13 cellular contexts compared by ENCODE assay signal in genomic region chr16:68823401-68823800, GRCh38. TPM values are rescaled to one million over a fixed set of nuclear protein-coding genes. Genes with fewer than 3 reads are reported as not detected.
DNase-seq lines count a peak whose midpoint lies in the region; ATAC-seq, FAIRE-seq and TF ChIP-seq lines count a peak whose summit lies in the region.
"Had no signal": no experiment of that assay in that cellular context is flagged by ENCODE, and none has a peak within 500 bp of the region (broad histone marks: within the 10 kb centered on the region; RNA-seq: fewer than 3 reads in every experiment).

No MANE protein-coding gene starts in this region.

- in situ Hi-C loops in IMR-90 (cut with MboI; ENCODE audit: low sequenced_read_pairs): no loop called here

- peaks cover 2% of the 10 kb centered on the region for H3K27me3 ChIP-seq in IMR-90 (ENCODE audit: control insufficient read depth, insufficient read depth, low read length)
- no peaks in the 10 kb centered on the region for H3K27me3 ChIP-seq in H1 (replicated peaks in 1 of 4; ENCODE audit: control insufficient read depth in 3 of 4, extremely low read depth in 1 of 4, insufficient read depth in 3 of 4, low read length in 3 of 4)
- no peaks in the 10 kb centered on the region for H3K27me3 ChIP-seq in mesenchymal stem cell (ENCODE audit: control insufficient read depth in 1 of 2, insufficient read depth in 1 of 2, low read length in 2 of 2)
- H3K27me3 ChIP-seq: upper lobe of right lung had no signal

- WGBS in IMR-90 (ENCODE audit: extremely low coverage in 2 of 2, insufficient read length in 1 of 2), 2 experiments: no CpG with 5 or more reads among the region's 4 CpGs
- WGBS in H1 (ENCODE audit: extremely low coverage in 1 of 2, insufficient coverage in 1 of 2, insufficient read length in 1 of 2, insufficient replicate concordance in 2 of 2, low coverage in 1 of 2, low lambda C conversion rate in 2 of 2, missing lambda C conversion rate in 1 of 2), 2 experiments: 79% methylated on average over 4 of the region's 4 CpGs; no CpG with 5 or more reads in 1 of the 2 experiments
- 10% methylated on average over 4 of the region's 4 CpGs for WGBS in mesenchymal stem cell

- H2BK12ac ChIP-seq in H1 (ENCODE audit: low read depth, low read length) (no peak overlapping the region), mesenchymal stem cell (ENCODE audit: low read length in 2 of 2) (no peak overlapping the region)

- H3K23me2 ChIP-seq in H1 (ENCODE audit: low read depth, low read length): no peaks in the 10 kb centered on the region

- H3K18ac ChIP-seq in IMR-90 (ENCODE audit: low read depth, low read length): peak overlapping the region; percentile 96
- no peak overlapping the region for H3K18ac ChIP-seq in H1 (ENCODE audit: extremely low read depth, low read length)
- H3K18ac ChIP-seq in mesenchymal stem cell (ENCODE audit: low read depth in 1 of 2, low read length in 2 of 2): no peak overlapping the region

- BruUV-seq in IMR-90 (replicated peaks; lab: Mats Ljungman, UMichigan): no TSS peak

- H3K4me1 Mint-ChIP-seq in activated CD4-positive, alpha-beta T cell treated with anti-CD3 and anti-CD28 coated beads for 36 hours: no peaks in the 10 kb centered on the region
- H3K4me1 Mint-ChIP-seq: CD4-positive, alpha-beta memory T cell had no signal

- CTCF ChIA-PET in IMR-90 (lab: Yijun Ruan, JAX) (interaction anchor here (0.6 to 1.8 kb wide), 6 partner anchors 11 to 233 kb away, joined by 3 to 9 read pairs (median 3); no protein-coding TSS in a partner anchor), H1 (lab: Charles Lee; ENCODE audit: partially characterized antibody) (interaction anchor here (0.7 to 2.1 kb wide), 8 partner anchors 9 to 233 kb away, joined by 3 to 11 read pairs (median 4); no protein-coding TSS in a partner anchor)
- CTCF ChIA-PET in activated CD4-positive, alpha-beta T cell treated with anti-CD3 and anti-CD28 coated beads for 36 hours (lab: Charles Lee): interaction anchor here (1.1 to 1.2 kb wide), 2 partner anchors 23 to 109 kb away, joined by 3 read pairs; no protein-coding TSS in a partner anchor

- H3K36me3 Mint-ChIP-seq in activated CD4-positive, alpha-beta T cell treated with anti-CD3 and anti-CD28 coated beads for 36 hours (ENCODE audit: low read depth): no peaks in the 10 kb centered on the region
- H3K36me3 Mint-ChIP-seq: CD4-positive, alpha-beta memory T cell had no signal

- intact Hi-C loops in IMR-90 (cut with micrococcal nuclease): no loop called here
- intact Hi-C loops in activated CD4-positive, alpha-beta T cell treated with anti-CD3 and anti-CD28 coated beads for 36 hours (cut with DNase I, micrococcal nuclease): no loop called here

- no peak overlapping the region for H3K9ac ChIP-seq in IMR-90 (ENCODE audit: low read depth, low read length)
- H3K9ac ChIP-seq in H1 (replicated peaks in 1 of 4; ENCODE audit: extremely low read depth in 1 of 4, low read depth in 3 of 4, low read length in 3 of 4): no peak overlapping the region
- H3K9ac ChIP-seq in mesenchymal stem cell (ENCODE audit: low read length): peak overlapping the region; percentile 54

- dilution Hi-C loops in IMR-90 (cut with HindIII; ENCODE audit: low sequenced_read_pairs, unreplicated experiment): no loop called here

- H3K23ac ChIP-seq in IMR-90 (ENCODE audit: low read depth, low read length) (peak overlapping the region; percentile 76; the same call in 1 of the 2 replicates), H1 (ENCODE audit: insufficient read length) (no peak overlapping the region), mesenchymal stem cell (ENCODE audit: low read length in 2 of 2) (no peak overlapping the region)

- H3K4me2 ChIP-seq in IMR-90 (ENCODE audit: low read depth, low read length): peak overlapping the region; percentile 66; the same call in 1 of the 2 replicates
- no peak overlapping the region for H3K4me2 ChIP-seq in H1 (ENCODE audit: insufficient read depth in 1 of 2, low read depth in 2 of 2, low read length in 2 of 2)
- H3K4me2 ChIP-seq in mesenchymal stem cell (ENCODE audit: low read length, poor library complexity, severe bottlenecking): no peak overlapping the region

- H4K5ac ChIP-seq in IMR-90 (ENCODE audit: low read depth, low read length) (peak overlapping the region; percentile 93), H1 (ENCODE audit: insufficient read length, low read depth, low read length) (no peak overlapping the region)

- H2BK5ac ChIP-seq in IMR-90 (ENCODE audit: low read depth, low read length, poor library complexity, severe bottlenecking) (peak overlapping the region; percentile 89), H1 (ENCODE audit: low read depth, low read length) (no peak overlapping the region), mesenchymal stem cell (ENCODE audit: low read depth, low read length, poor library complexity, severe bottlenecking) (peak overlapping the region; percentile 97)

- no peak overlapping the region for H3K4me3 ChIP-seq in AG09309 (ENCODE audit: control insufficient read depth, low read depth, low read length)
- H3K4me3 ChIP-seq in IMR-90 (ENCODE audit: insufficient read depth, low read depth, low read length): no peak overlapping the region
- no peak overlapping the region for H3K4me3 ChIP-seq in H1 (ENCODE audit: extremely low read depth in 1 of 4, insufficient read depth in 2 of 4, low read depth in 3 of 4, low read length in 4 of 4)
- peak overlapping the region in 1 of 2 experiments; percentile 42 for H3K4me3 ChIP-seq in mesenchymal stem cell (ENCODE audit: insufficient read depth in 1 of 2, low read depth in 1 of 2, low read length in 2 of 2)
- H3K4me3 ChIP-seq in coronary artery: no peak overlapping the region
- H3K4me3 ChIP-seq: SK-N-MC, upper lobe of right lung had no signal

- TF ChIP-seq POLR2A in IMR-90 (IDR thresholded peaks at IDR 0.05; ENCODE audit: low read depth, low read length) (no peak), H1 (IDR thresholded peaks at IDR 0.05; ENCODE audit: control extremely low read depth in 1 of 2, low read depth in 2 of 2, low read length in 2 of 2) (no peak)

- H4K20me1 ChIP-seq in IMR-90 (ENCODE audit: insufficient read depth, low read length) (no peaks in the 10 kb centered on the region), H1 (replicated peaks in 1 of 2; ENCODE audit: control insufficient read depth in 1 of 2, insufficient read depth in 2 of 2, low read length in 2 of 2) (no peaks in the 10 kb centered on the region)

- 0 out of 2 replicates have a peak, but pooled peaks cover 3% of the 10 kb centered on the region for H3K9me1 ChIP-seq in IMR-90 (ENCODE audit: insufficient read depth, low read length)

- H3K56ac ChIP-seq in IMR-90 (ENCODE audit: extremely low read depth, insufficient read depth, low read length): peak overlapping the region; percentile 83
- no peak overlapping the region for H3K56ac ChIP-seq in H1 (replicated peaks; ENCODE audit: insufficient read length, low read depth, low read length)

- FAIRE-seq in H1 (lab: Jason Lieb, UNC): no peak

- H3K14ac ChIP-seq in IMR-90 (replicated peaks; ENCODE audit: low read depth, low read length) (peak overlapping the region; percentile 90), H1 (ENCODE audit: insufficient read length) (no peak overlapping the region), mesenchymal stem cell (ENCODE audit: low read length in 2 of 2) (no peak overlapping the region)

- no peak for TF ChIP-seq CTCF in AG09309 (IDR thresholded peaks at IDR 0.05; ENCODE audit: control insufficient read depth, insufficient read depth, low read depth, low read length, missing control alignments)
- TF ChIP-seq CTCF in IMR-90 (conservative IDR thresholded peaks at IDR 0.05; ENCODE audit: low read depth, low read length): no peak
- no peak for TF ChIP-seq CTCF in H1 (IDR thresholded peaks at IDR 0.05; ENCODE audit: control extremely low read depth in 1 of 3, insufficient read depth in 1 of 3, low read depth in 1 of 3, low read length in 3 of 3)
- no peak for TF ChIP-seq CTCF in coronary artery (IDR thresholded peaks at IDR 0.05)

- no peaks in the 10 kb centered on the region for H3K79me1 ChIP-seq in IMR-90 (ENCODE audit: low read depth in 1 of 2, low read length in 2 of 2)
- H3K79me1 ChIP-seq in H1 (ENCODE audit: low read depth, low read length): no peaks in the 10 kb centered on the region
- peaks cover 5% of the 10 kb centered on the region for H3K79me1 ChIP-seq in mesenchymal stem cell (replicated peaks; ENCODE audit: low read length, poor library complexity, severe bottlenecking)

- H2BK20ac ChIP-seq in IMR-90 (ENCODE audit: low read depth, low read length) (peak overlapping the region; percentile 97), H1 (ENCODE audit: low read length) (no peak overlapping the region)

- no peak for TF ChIP-seq RAD21 in IMR-90 (IDR thresholded peaks at IDR 0.05; ENCODE audit: low read length)
- no peak for TF ChIP-seq RAD21 in H1 (IDR thresholded peaks at IDR 0.05 in 1 of 2, conservative IDR thresholded peaks at IDR 0.05 in 1 of 2; ENCODE audit: low read depth in 2 of 2, low read length in 2 of 2)

- H4K91ac ChIP-seq in IMR-90 (ENCODE audit: insufficient read depth, low read depth, low read length) (peak overlapping the region; percentile 76), H1 (replicated peaks; ENCODE audit: insufficient read length, low read length) (no peak overlapping the region), mesenchymal stem cell (ENCODE audit: low read length) (no peak overlapping the region)

- no peak overlapping the region for H2AK5ac ChIP-seq in IMR-90 (ENCODE audit: low read depth, low read length)
- no peak overlapping the region for H2AK5ac ChIP-seq in H1 (ENCODE audit: low read depth, low read length)
- no peak overlapping the region for H2AK5ac ChIP-seq in mesenchymal stem cell (ENCODE audit: low read length, severe bottlenecking)

- peak overlapping the region; percentile 46 to 79; a peak in 3 of 4 replicates for H4K8ac ChIP-seq in IMR-90 (ENCODE audit: low read depth in 2 of 2, low read length in 2 of 2)
- no peak overlapping the region for H4K8ac ChIP-seq in H1 (ENCODE audit: extremely low read depth, insufficient read depth, low read length)
- H4K8ac ChIP-seq in mesenchymal stem cell (ENCODE audit: low read length): no peak overlapping the region

- peak overlapping the region; percentile 97 for H2BK120ac ChIP-seq in IMR-90 (ENCODE audit: low read depth, low read length)
- H2BK120ac ChIP-seq in H1 (replicated peaks; ENCODE audit: low read depth, low read length): no peak overlapping the region
- H2BK120ac ChIP-seq in mesenchymal stem cell (ENCODE audit: low read depth, low read length): no peak overlapping the region

- no peaks in the 10 kb centered on the region for H3K79me2 ChIP-seq in H1 (ENCODE audit: control insufficient read depth in 1 of 2, insufficient read depth in 2 of 2, low read length in 2 of 2)

- peak overlapping the region; percentile 88; the same call in 2 of the 3 replicates for H2BK15ac ChIP-seq in IMR-90 (ENCODE audit: low read depth, low read length)
- H2BK15ac ChIP-seq in H1 (ENCODE audit: low read length): no peak overlapping the region
- H2BK15ac ChIP-seq in mesenchymal stem cell (ENCODE audit: low read depth, poor library complexity, severe bottlenecking): peak overlapping the region; percentile 40

- no peaks in the 10 kb centered on the region for H3K9me3 Mint-ChIP-seq in activated CD4-positive, alpha-beta T cell treated with anti-CD3 and anti-CD28 coated beads for 36 hours (ENCODE audit: low read depth)

- TF ChIP-seq EP300 in H1 (IDR thresholded peaks at IDR 0.05; ENCODE audit: borderline replicate concordance in 1 of 2, low read depth in 2 of 2, low read length in 2 of 2): no peak

- H3K36me3 ChIP-seq in IMR-90 (ENCODE audit: control insufficient read depth, insufficient read depth, low read length) (no peaks in the 10 kb centered on the region), H1 (ENCODE audit: control insufficient read depth in 2 of 4, insufficient read depth in 4 of 4, low read length in 3 of 4) (peaks cover 23 to 83% (median 65%) of the 10 kb centered on the region in 4 experiments), mesenchymal stem cell (ENCODE audit: control insufficient read depth in 1 of 2, insufficient read depth in 2 of 2, low read depth in 1 of 2, low read length in 2 of 2) (no peaks in the 10 kb centered on the region)
- H3K36me3 ChIP-seq: upper lobe of right lung had no signal

- H3K27ac ChIP-seq in IMR-90 (ENCODE audit: insufficient read depth, low read length) (peak overlapping the region; percentile 95), H1 (ENCODE audit: low read depth, low read length) (no peak overlapping the region), mesenchymal stem cell (ENCODE audit: low read length, poor library complexity, severe bottlenecking) (peak overlapping the region; percentile 98), coronary artery (no peak overlapping the region)
- H3K27ac ChIP-seq: SK-N-MC, upper lobe of right lung had no signal

- no peaks in the 10 kb centered on the region; the same call in 1 of the 2 replicates for H3K9me3 ChIP-seq in IMR-90 (ENCODE audit: control insufficient read depth, insufficient read depth, low read length)
- no peaks in the 10 kb centered on the region for H3K9me3 ChIP-seq in H1 (ENCODE audit: insufficient read depth in 2 of 2, low read depth in 1 of 2, low read length in 1 of 2)
- peaks cover 8% of the 10 kb centered on the region for H3K9me3 ChIP-seq in mesenchymal stem cell (ENCODE audit: control insufficient read depth, low read length)
- H3K9me3 ChIP-seq: upper lobe of right lung had no signal

- peaks cover 9% of the 10 kb centered on the region for H3K4me1 ChIP-seq in IMR-90 (ENCODE audit: control insufficient read depth, insufficient read depth, low read length)
- H3K4me1 ChIP-seq in H1 (replicated peaks in 1 of 4; ENCODE audit: control insufficient read depth in 3 of 4, insufficient read depth in 4 of 4, low read length in 3 of 4): no peaks in the 10 kb centered on the region
- H3K4me1 ChIP-seq in mesenchymal stem cell (ENCODE audit: control insufficient read depth, insufficient read depth, low read depth, low read length): peaks cover 15% of the 10 kb centered on the region
- H3K4me1 ChIP-seq: upper lobe of right lung had no signal

- H3K27me3 Mint-ChIP-seq in activated CD4-positive, alpha-beta T cell treated with anti-CD3 and anti-CD28 coated beads for 36 hours: no peaks in the 10 kb centered on the region
- H3K27me3 Mint-ChIP-seq: CD4-positive, alpha-beta memory T cell had no signal

- DNase-seq in AG09309 (ENCODE audit: low read depth) (peak; percentile 71), IMR-90 (peak; percentile 89), H1 (ENCODE audit: low read depth in 1 of 2, low spot score in 2 of 2) (no peak), mesenchymal stem cell (peak; percentile 71), coronary artery (ENCODE audit: low spot score) (no peak), DMS53 (lab: John Stamatoyannopoulos, UW) (no peak), NCI-H2196 (lab: John Stamatoyannopoulos, UW; ENCODE audit: unreplicated experiment) (no peak)
- DNase-seq in activated CD4-positive, alpha-beta T cell treated with anti-CD3 and anti-CD28 coated beads for 36 hours: no peak
- DNase-seq: activated CD4-positive, alpha-beta T cell treated with anti-CD3 and anti-CD28 coated beads, Interleukin-2, amount 50 U/mL, for 1 hour; CD4-positive, alpha-beta memory T cell; KBM-7; upper lobe of right lung had no signal

- no peak overlapping the region for H3K27ac Mint-ChIP-seq in activated CD4-positive, alpha-beta T cell treated with anti-CD3 and anti-CD28 coated beads for 36 hours
- H3K27ac Mint-ChIP-seq: CD4-positive, alpha-beta memory T cell had no signal

- no peak overlapping the region for H2AK9ac ChIP-seq in IMR-90 (replicated peaks; ENCODE audit: low read depth, low read length, poor library complexity)

- H3K4me3 Mint-ChIP-seq in activated CD4-positive, alpha-beta T cell treated with anti-CD3 and anti-CD28 coated beads for 36 hours: no peak overlapping the region
- H3K4me3 Mint-ChIP-seq: CD4-positive, alpha-beta memory T cell had no signal

- H3K4ac ChIP-seq in IMR-90 (ENCODE audit: low read depth, low read length) (peak overlapping the region; percentile 82), H1 (replicated peaks; ENCODE audit: insufficient read length, low read depth, low read length) (no peak overlapping the region), mesenchymal stem cell (ENCODE audit: low read depth in 1 of 2, low read length in 2 of 2) (no peak overlapping the region)

- H2AFZ ChIP-seq in IMR-90 (replicated peaks; ENCODE audit: low read length, poor library complexity): peak overlapping the region; percentile 84
- H2AFZ ChIP-seq in H1 (ENCODE audit: low read length): no peak overlapping the region
- no peak overlapping the region for H2AFZ ChIP-seq in mesenchymal stem cell (ENCODE audit: low read depth, low read length)

- peak; percentile 92 for ATAC-seq in IMR-90 (ENCODE audit: low read depth)
- no peak for ATAC-seq in activated CD4-positive, alpha-beta T cell treated with anti-CD3 and anti-CD28 coated beads for 36 hours
- ATAC-seq: upper lobe of right lung had no signal

- POLR2A ChIA-PET in IMR-90 (lab: Charles Lee; ENCODE audit: unreplicated experiment): interaction anchor here (0.7 kb wide), 1 partner anchor 87 kb away, joined by 18 read pairs; no protein-coding TSS in a partner anchor
- POLR2A ChIA-PET in H1 (lab: Charles Lee; ENCODE audit: partially characterized antibody): interaction anchor here (0.6 to 1.7 kb wide), 6 partner anchors 9 to 505 kb away, joined by 3 to 5 read pairs (median 3); partner anchors contain the start of gene CDH1
- POLR2A ChIA-PET in activated CD4-positive, alpha-beta T cell treated with anti-CD3 and anti-CD28 coated beads for 36 hours (lab: Charles Lee): no interaction called here

RNA-seq across cellular contexts. Expression of gene TANGO6, which starts 19.9 kb away (rescaled TPM):
- total RNA-seq in IMR-90 (2012; rRNA removed): 19.7 and 22.4 TPM in 2 replicates
- polyA plus RNA-seq in IMR-90 (2012; rRNA removed) (5.7 and 6.7 TPM in 2 replicates), H1 (2011; rRNA removed) (5.0 and 6.7 TPM in 2 replicates)
- polyA plus RNA-seq in IMR-90 (2012; cell fraction: cytosol; rRNA removed): 3.5 and 4.8 TPM in 2 replicates
- 2.6 and 3.6 TPM in 2 replicates for polyA plus RNA-seq in IMR-90 (2012; cell fraction: nucleus; rRNA removed; ENCODE audit: low replicate concordance)
- 15.8 and 19.5 TPM in 2 replicates for total RNA-seq in H1 (2021; fragmentation: NEBNext Ultra II Directional; extraction: Animal tissue kit (Norgen Biotek cat#: 25700))
- polyA plus RNA-seq in H1 (2011; cell fraction: cytosol; rRNA removed): 7.7 TPM
- 11.3 TPM for polyA plus RNA-seq in H1 (2011; cell fraction: nucleus; rRNA removed)
- polyA plus RNA-seq in H1 (2012, experiment 1 of 2): 11.0 to 15.4 TPM (median 12.1 TPM) in 4 replicates
- 2.4 TPM for polyA plus RNA-seq in H1 (2012, experiment 2 of 2)
- polyA plus RNA-seq in H1 (2013, experiment 1 of 2): 6.0 TPM
- polyA plus RNA-seq in H1 (2013, experiment 2 of 2): 6.6 TPM
- 75.0 and 86.1 TPM in 2 replicates for polyA minus RNA-seq in H1 (2011; rRNA and poly(A)+ RNA removed)
- polyA minus RNA-seq in H1 (2011; cell fraction: cytosol; rRNA and poly(A)+ RNA removed): 21.8 TPM
- polyA minus RNA-seq in H1 (2011; cell fraction: nucleus; rRNA and poly(A)+ RNA removed): 49.2 TPM
- polyA plus RNA-seq in mesenchymal stem cell (2013, experiment 1 of 2): 4.0 TPM
- polyA plus RNA-seq in mesenchymal stem cell (2013, experiment 2 of 2): 3.9 TPM
- 10 to 100 TPM; 29.7 to 31.2 TPM for total RNA-seq in activated CD4-positive, alpha-beta T cell treated with anti-CD3 and anti-CD28 coated beads for 36 hours

Comparison
In these comparisons a context has a peak if more than half of its experiments do, and no peak if none do; other contexts are left out.
1. DNase-seq: peak in AG09309 (single experiment), IMR-90 (single experiment) and mesenchymal stem cell (single experiment); none in H1 (0 of 2), coronary artery (single experiment), DMS53 (single experiment), NCI-H2196 (single experiment) and activated CD4-positive, alpha-beta T cell treated with anti-CD3 and anti-CD28 coated beads for 36 hours (single experiment).
2. H3K27ac ChIP-seq: peak in IMR-90 (single experiment) and mesenchymal stem cell (single experiment); none in H1 (single experiment) and coronary artery (0 of 2).
3. H4K8ac ChIP-seq: peak in IMR-90 (2 of 2); none in H1 (single experiment) and mesenchymal stem cell (single experiment).